13 cellular contexts compared by ENCODE assay signal in genomic region chr16:14057878-14058382, GRCh38. TPM values are rescaled to one million over a fixed set of nuclear protein-coding genes. Genes with fewer than 3 reads are reported as not detected.
A peak's percentile ranks its signal among the peaks of the same experiment; 100 is the strongest.
DNase-seq lines count a peak whose midpoint lies in the region.
"Had no signal": no experiment of that assay in that cellular context is flagged by ENCODE, and none has a peak within 500 bp of the region (broad histone marks: within the 10 kb centered on the region; RNA-seq: fewer than 3 reads in every experiment).

No MANE protein-coding gene starts in this region.

- peak overlapping the region; percentile 72 for H3K27ac ChIP-seq in caudate nucleus (ENCODE audit: low read depth, low read length)
- H3K27ac ChIP-seq: GM23248, VCaP had no signal

- DNase-seq in Daoy (ENCODE audit: low read depth): peak; percentile 41
- peak in 23 of 61 donors; percentile 2 to 62 (median 12) for DNase-seq in caudate nucleus (lab: John Stamatoyannopoulos, UW)
- DNase-seq in hypothalamus (lab: John Stamatoyannopoulos, UW): peak in 35 of 51 donors; percentile 2 to 71 (median 19)
- peak; percentile 7 for DNase-seq in renal cortical epithelial cell (ENCODE audit: low read depth)
- DNase-seq in RKO (ENCODE audit: low spot score): no peak
- DNase-seq in NCI-H1105 treated with DMSO at 0.1 percent for 48 hours (lab: John Stamatoyannopoulos, UW): no peak
- no peak for DNase-seq in middle frontal gyrus (ENCODE audit: extremely low spot score, low spot score)
- DNase-seq in T-helper 9 cell: no peak
- DNase-seq: ACHN; activated CD8-positive, alpha-beta memory T cell treated with anti-CD3 and anti-CD28 coated beads, Interleukin-2, amount 50 U/mL, for 4 hours; GM23248; sigmoid colon had no signal

RNA-seq across cellular contexts. Expression of gene MRTFB, which starts 13.2 kb away (rescaled TPM):
- total RNA-seq in Daoy (2014; rRNA removed; shearing (Covaris generic)): 5.3 and 8.3 TPM in 2 replicates
- total RNA-seq in renal cortical epithelial cell: 4.9 and 21.9 TPM in 2 replicates

Comparison
In these comparisons a context has a peak if more than half of its experiments do, and no peak if none do; other contexts are left out.
1. DNase-seq: peak in Daoy (single experiment), hypothalamus (35 of 51) and renal cortical epithelial cell (single experiment); none in RKO (single experiment), NCI-H1105 treated with DMSO at 0.1 percent for 48 hours (single experiment), middle frontal gyrus (single experiment) and T-helper 9 cell (single experiment).